Comparison of ENCODE assay signal across 8 cellular contexts in genomic region chr18:76450912-76451421, GRCh38. TPM values are rescaled to one million over a fixed set of nuclear protein-coding genes. Genes with fewer than 3 reads are reported as not detected.
DNase-seq lines count a peak whose midpoint lies in the region; ATAC-seq and TF ChIP-seq lines count a peak whose summit lies in the region.

No MANE protein-coding gene starts in this region.

- H3K4me3 Mint-ChIP-seq in CD8-positive, alpha-beta T cell = peak overlapping the region; percentile 90
- H3K4me3 Mint-ChIP-seq in GM23338 = peak overlapping the region; percentile 74

- H3K36me3 ChIP-seq in CD8-positive, alpha-beta T cell (ENCODE audit: insufficient read depth, low read length) = no peaks in the 10 kb centered on the region
- H3K36me3 ChIP-seq in GM23338 (ENCODE audit: insufficient read depth) (no peaks in the 10 kb centered on the region), duodenal mucosa (ENCODE audit: control insufficient read depth in 1 of 2, insufficient read depth in 2 of 2, low read length in 2 of 2) (no peaks in the 10 kb centered on the region), right lobe of liver (no peaks in the 10 kb centered on the region), stomach (no peaks in the 10 kb centered on the region)

- H4K20me1 ChIP-seq in GM23338 (replicated peaks; ENCODE audit: insufficient read depth) = peaks cover 7% of the 10 kb centered on the region; the same call in 1 of the 2 replicates

- peak overlapping the region; percentile 52 for H3K4me3 ChIP-seq in CD8-positive, alpha-beta T cell (ENCODE audit: low read depth, low read length)
- H3K4me3 ChIP-seq in GM23338 = peak overlapping the region; percentile 72
- peak overlapping the region; percentile 71 to 74 for H3K4me3 ChIP-seq in duodenal mucosa (ENCODE audit: low read depth in 1 of 2, low read length in 2 of 2)
- H3K4me3 ChIP-seq in right lobe of liver = peak overlapping the region; percentile 27 to 57 (median 56)
- H3K4me3 ChIP-seq in stomach = peak overlapping the region; percentile 51 to 63 (median 56)

- no peak overlapping the region for H3K27ac ChIP-seq in CD8-positive, alpha-beta T cell (ENCODE audit: low read depth, low read length)
- H3K27ac ChIP-seq in GM23338 (ENCODE audit: low read depth) (peak overlapping the region; percentile 47; the same call in 1 of the 2 replicates), duodenal mucosa (ENCODE audit: low read depth, low read length) (peak overlapping the region; percentile 23), right lobe of liver (peak overlapping the region; percentile 66 to 70 (median 69)), stomach (peak overlapping the region; percentile 57 to 89 (median 86))

- H2AFZ ChIP-seq in GM23338 = peak overlapping the region; percentile 83; the same call in 1 of the 2 replicates

- peak overlapping the region; percentile 93 for H3K4me2 ChIP-seq in GM23338

- no peak for TF ChIP-seq CTCF in CD8-positive, alpha-beta T cell (IDR thresholded peaks at IDR 0.05)
- TF ChIP-seq CTCF in GM23338 (conservative IDR thresholded peaks at IDR 0.05; ENCODE audit: low read depth in 2 of 2) (no peak), right lobe of liver (IDR thresholded peaks at IDR 0.05) (no peak), stomach (IDR thresholded peaks at IDR 0.05) (no peak)

- 0 out of 2 replicates have a peak, but pooled peaks cover 7% of the 10 kb centered on the region for H3F3A ChIP-seq in GM23338 (replicated peaks; ENCODE audit: low read depth)

- ATAC-seq in CD8-positive, alpha-beta T cell = peak; percentile 40
- ATAC-seq in GM23338 (peak; percentile 53), right lobe of liver (peak; percentile 72 to 82 (median 76))

- no peaks in the 10 kb centered on the region for H3K9me3 Mint-ChIP-seq in CD8-positive, alpha-beta T cell
- no peaks in the 10 kb centered on the region for H3K9me3 Mint-ChIP-seq in GM23338

- H3K9me3 ChIP-seq in CD8-positive, alpha-beta T cell (ENCODE audit: low read length) = no peaks in the 10 kb centered on the region
- H3K9me3 ChIP-seq in duodenal mucosa (ENCODE audit: control insufficient read depth in 1 of 2, low read length in 2 of 2) = no peaks in the 10 kb centered on the region
- no peaks in the 10 kb centered on the region for H3K9me3 ChIP-seq in right lobe of liver
- no peaks in the 10 kb centered on the region for H3K9me3 ChIP-seq in stomach

- no peaks in the 10 kb centered on the region for H3K9me2 ChIP-seq in GM23338 (ENCODE audit: insufficient read depth)

- peaks cover 5% of the 10 kb centered on the region for H3K27me3 Mint-ChIP-seq in CD8-positive, alpha-beta T cell (ENCODE audit: low read depth)
- H3K27me3 Mint-ChIP-seq in GM23338 (ENCODE audit: insufficient read depth, low read depth, poor library complexity) = peaks cover 32% of the 10 kb centered on the region

- no peak overlapping the region for H3K27ac Mint-ChIP-seq in CD8-positive, alpha-beta T cell
- no peak overlapping the region for H3K27ac Mint-ChIP-seq in GM23338

- no peaks in the 10 kb centered on the region for H3K36me3 Mint-ChIP-seq in CD8-positive, alpha-beta T cell
- no peaks in the 10 kb centered on the region; the same call in 2 of the 3 replicates for H3K36me3 Mint-ChIP-seq in GM23338 (ENCODE audit: low read depth)

- no peak for TF ChIP-seq EP300 in stomach (IDR thresholded peaks at IDR 0.05)

- peak in 1 of 7 experiments; percentile 49 for DNase-seq in CD8-positive, alpha-beta T cell
- peak; percentile 65 for DNase-seq in GM23338 (ENCODE audit: low spot score)
- DNase-seq in SHP77 treated with DMSO at 0.1 percent for 48 hours (lab: John Stamatoyannopoulos, UW) = peak; percentile 7
- DNase-seq in right lobe of liver = peak in 1 of 3 donors; percentile 59
- no peak for DNase-seq in stomach
- DNase-seq in GM19238 (ENCODE audit: insufficient read length, low spot score) = no peak
- DNase-seq in NCI-H2107 (lab: John Stamatoyannopoulos, UW) = no peak

- no peak for TF ChIP-seq POLR2A in right lobe of liver (IDR thresholded peaks at IDR 0.05)
- TF ChIP-seq POLR2A in stomach (IDR thresholded peaks at IDR 0.05) = no peak

- POLR2A ChIA-PET in CD8-positive, alpha-beta T cell (lab: Charles Lee) = interaction anchor here (0.8 to 1.0 kb wide), 2 partner anchors 13 to 271 kb away, joined by 3 read pairs; no protein-coding TSS in a partner anchor

- peaks cover 42% of the 10 kb centered on the region for H3K4me1 Mint-ChIP-seq in CD8-positive, alpha-beta T cell (ENCODE audit: low read depth)
- peaks cover 73% of the 10 kb centered on the region for H3K4me1 Mint-ChIP-seq in GM23338

- peaks cover 25% of the 10 kb centered on the region for H3K79me2 ChIP-seq in GM23338 (replicated peaks; ENCODE audit: insufficient read depth)

- WGBS in right lobe of liver (ENCODE audit: insufficient coverage, low coverage, low lambda C conversion rate, missing lambda C conversion rate) = under 1% methylated on average over 22 of the region's 25 CpGs
- WGBS in stomach, 5 donors = 1 to 3% (median 1%) methylated on average over 25 of the region's 25 CpGs

- H3K27me3 ChIP-seq in CD8-positive, alpha-beta T cell (ENCODE audit: insufficient read depth, low read length) = no peaks in the 10 kb centered on the region
- H3K27me3 ChIP-seq in GM23338 (ENCODE audit: insufficient read depth) (peaks cover 27% of the 10 kb centered on the region), duodenal mucosa (ENCODE audit: control insufficient read depth in 1 of 2, insufficient read depth in 2 of 2, low read length in 2 of 2) (no peaks in the 10 kb centered on the region), right lobe of liver (no peaks in the 10 kb centered on the region), stomach (no peaks in the 10 kb centered on the region)

- CTCF ChIA-PET in CD8-positive, alpha-beta T cell (lab: Charles Lee) = interaction anchor here (0.8 to 1.6 kb wide), 2 partner anchors 8 to 259 kb away, joined by 3 read pairs; no protein-coding TSS in a partner anchor

- intact Hi-C loops in CD8-positive, alpha-beta T cell (cut with DNase I, micrococcal nuclease) = loop anchor here in 1 of 2 experiments (2.0 kb wide), 1 partner anchor 42 kb away; no protein-coding TSS in a partner anchor
- intact Hi-C loops in right lobe of liver (cut with DNase I) (no loop called here), stomach (cut with DNase I; ENCODE audit: low total_unique reads) (no loop called here)

- peak overlapping the region; percentile 48 to 57 for H3K9ac ChIP-seq in duodenal mucosa (ENCODE audit: low read depth in 1 of 2, low read length in 2 of 2)

- peaks cover 25% of the 10 kb centered on the region for H3K4me1 ChIP-seq in CD8-positive, alpha-beta T cell (ENCODE audit: insufficient read depth, low read length)
- H3K4me1 ChIP-seq in GM23338 (ENCODE audit: insufficient read depth) = peaks cover 57% of the 10 kb centered on the region
- H3K4me1 ChIP-seq in duodenal mucosa (ENCODE audit: control insufficient read depth in 1 of 2, insufficient read depth in 2 of 2, low read length in 2 of 2) = peaks cover 30 to 35% of the 10 kb centered on the region in 2 donors
- H3K4me1 ChIP-seq in right lobe of liver = peaks cover 0 to 44% (median 9%) of the 10 kb centered on the region in 4 donors
- H3K4me1 ChIP-seq in stomach = peaks cover 39 to 96% (median 71%) of the 10 kb centered on the region in 4 donors

TF ChIP-seq in GM23338, 12 proteins besides CTCF, POLR2A, EP300 and RAD21:
- TF ChIP-seq CREB1 (CRISPR knock-in tag; IDR thresholded peaks at IDR 0.05; ENCODE audit: low read depth) (no peak), ETS1 (IDR thresholded peaks at IDR 0.05) (peak; percentile 40; the same call in 1 of the 2 replicates), NANOG (IDR thresholded peaks at IDR 0.05; ENCODE audit: borderline replicate concordance) (peak; percentile 9; the same call in 1 of the 2 replicates), POLR2AphosphoS5 (IDR thresholded peaks at IDR 0.05; ENCODE audit: low read depth) (no peak)
TF ChIP-seq in GM23338: peak in this region for 2.

RNA-seq across cellular contexts. Expression of gene ZNF516, which starts 44.1 kb away (rescaled TPM):
- total RNA-seq in CD8-positive, alpha-beta T cell = 10 to 100 TPM; 19.5 to 19.6 TPM
- total RNA-seq in GM23338 (2014; rRNA removed; shearing (Covaris generic)) = 13.5 and 24.2 TPM in 2 replicates
- polyA plus RNA-seq in GM23338 (2016; fragmentation: Nextera tagmentation; extraction: Ambion mirVana) = 11.9 and 12.2 TPM in 2 replicates
- 10 to 100 TPM; 10.2 to 16.0 (median 13.7) TPM for total RNA-seq in right lobe of liver
- total RNA-seq in stomach = 10 to 100 TPM; 12.8 to 25.9 (median 17.0) TPM
- 1 to 10 TPM; 2.3 to 6.9 (median 3.2) TPM for polyA plus RNA-seq in stomach

Comparison
In these comparisons a context has a peak if more than half of its experiments do, and no peak if none do; other contexts are left out.
1. DNase-seq: peak in GM23338 (single experiment) and SHP77 treated with DMSO at 0.1 percent for 48 hours (single experiment); none in stomach (single experiment), GM19238 (single experiment) and NCI-H2107 (single experiment).
2. Peak in every context shown above with its lines, with median percentiles within 50 percentile points of each other: ATAC-seq and H3K4me3 ChIP-seq.